31 cellular contexts compared by ENCODE assay signal in the genomic region with DNA sequence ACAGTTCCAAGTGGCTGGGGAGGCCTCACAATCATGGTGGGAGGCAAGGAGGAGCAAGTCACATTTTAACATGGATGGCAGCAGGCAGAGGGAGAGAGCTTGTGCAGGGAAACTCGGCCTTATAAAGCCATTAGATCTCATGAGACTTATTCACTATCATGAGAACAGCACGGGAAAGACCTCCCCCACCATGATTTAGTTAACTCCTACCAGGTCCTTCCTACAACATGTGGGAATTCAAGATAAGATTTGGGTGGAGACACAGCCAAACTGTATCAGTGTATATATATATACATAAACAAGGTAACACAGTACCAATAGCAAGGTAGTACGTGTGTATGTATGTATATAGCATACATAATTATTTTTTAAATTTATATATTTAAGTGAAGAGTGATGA.
"Had no signal": no experiment of that assay in that cellular context is flagged by ENCODE, and none has a peak within 500 bp of the region (broad histone marks: within the 10 kb centered on the region; RNA-seq: fewer than 3 reads in every experiment).

No MANE protein-coding gene starts in this region.

- H3K27me3 ChIP-seq: breast epithelium, gastrocnemius medialis, neutrophil, ovary, right lobe of liver, suprapubic skin, tibial artery, upper lobe of right lung had no signal

- H3K4me1 ChIP-seq: breast epithelium, gastrocnemius medialis, right lobe of liver, suprapubic skin, tibial artery, upper lobe of right lung had no signal

- H3K4me3 Mint-ChIP-seq: activated CD4-positive, alpha-beta T cell treated with anti-CD3 and anti-CD28 coated beads for 36 hours; activated naive CD4-positive, alpha-beta T cell treated with anti-CD3 and anti-CD28 coated beads, Interleukin-2, amount 50 U/mL, for 24 hours; dendritic cell treated with granulocyte-macrophage colony-stimulating factor and Interleukin-4, amounts not matched to agents 40 ng/mL and 50 ng/mL, for 4 days; mesothelial cell of epicardium; naive B cell; nephron progenitor cell; T-helper 17 cell had no signal

- H3K4me3 ChIP-seq: breast epithelium, gastrocnemius medialis, ovary, right lobe of liver, suprapubic skin, tibial artery, upper lobe of right lung had no signal

- H3K27me3 Mint-ChIP-seq: activated CD4-positive, alpha-beta T cell treated with anti-CD3 and anti-CD28 coated beads for 36 hours; activated naive CD4-positive, alpha-beta T cell treated with anti-CD3 and anti-CD28 coated beads, Interleukin-2, amount 50 U/mL, for 24 hours; dendritic cell treated with granulocyte-macrophage colony-stimulating factor and Interleukin-4, amounts not matched to agents 40 ng/mL and 50 ng/mL, for 4 days; naive B cell; progenitor cell of endocrine pancreas; T-helper 17 cell had no signal

- H3K27ac ChIP-seq: breast epithelium, gastrocnemius medialis, neutrophil, ovary, right lobe of liver, suprapubic skin, tibial artery, upper lobe of right lung had no signal

- H3K9me3 ChIP-seq: gastrocnemius medialis, neutrophil, right lobe of liver, suprapubic skin, tibial artery, upper lobe of right lung had no signal

- DNase-seq: activated CD4-positive, alpha-beta T cell treated with anti-CD3 and anti-CD28 coated beads for 36 hours; activated CD4-positive, alpha-beta T cell treated with anti-CD3 and anti-CD28 coated beads, Interleukin-2, amount 50 U/mL, for 48 hours; activated CD4-positive, CD25-positive, alpha-beta regulatory T cell; activated CD8-positive, alpha-beta memory T cell treated with anti-CD3 and anti-CD28 coated beads, Interleukin-2, amount 50 U/mL, for 48 hours; activated gamma-delta T cell treated with Interleukin-2 at 50 U/mL for 16 hours; central memory CD4-positive, alpha-beta T cell; gastrocnemius medialis; head of caudate nucleus; hypothalamus; immature natural killer cell; kidney; left colon; mammary epithelial cell; naive B cell; nephron progenitor cell; ovary; right lobe of liver; stimulated activated CD4-positive, alpha-beta T cell treated with anti-CD3 and anti-CD28 coated beads, Interleukin-4, amount 100 ng/mL, for 1 hour; T-helper 17 cell; T1000; tibial artery; upper lobe of right lung had no signal

- ATAC-seq: activated CD4-positive, alpha-beta T cell treated with anti-CD3 and anti-CD28 coated beads for 36 hours; gastrocnemius medialis; left colon; right lobe of liver; SK-N-SH treated with all-trans-retinoic acid at 6 μM for 48 hours; T-helper 17 cell; upper lobe of right lung had no signal

- H3K27ac Mint-ChIP-seq: activated CD4-positive, alpha-beta T cell treated with anti-CD3 and anti-CD28 coated beads for 36 hours; dendritic cell treated with granulocyte-macrophage colony-stimulating factor and Interleukin-4, amounts not matched to agents 40 ng/mL and 50 ng/mL, for 4 days; mesothelial cell of epicardium; nephron progenitor cell; progenitor cell of endocrine pancreas; T-helper 17 cell had no signal

- FAIRE-seq: endometrium, kidney had no signal

- H3K4me1 Mint-ChIP-seq: mesothelial cell of epicardium, nephron progenitor cell, T-helper 17 cell had no signal

- H3K36me3 ChIP-seq: ovary had no signal

- H3K9me3 Mint-ChIP-seq: dendritic cell treated with granulocyte-macrophage colony-stimulating factor and Interleukin-4, amounts not matched to agents 40 ng/mL and 50 ng/mL, for 4 days had no signal
